In genomic region chr6:315921-316752, GRCh38 we compare ENCODE assay signal across 1 cellular context.
TF ChIP-seq lines count a peak whose summit lies in the region.

No MANE protein-coding gene starts in this region.

TF ChIP-seq in endothelial cell of umbilical vein, 7 proteins besides CTCF, POLR2A, EP300 and RAD21:
- TF ChIP-seq FOS (IDR thresholded peaks at IDR 0.05; ENCODE audit: borderline replicate concordance, insufficient read depth, low read length) (no peak), POLR2AphosphoS5 (IDR thresholded peaks at IDR 0.05; ENCODE audit: insufficient read depth, low read depth, low read length) (no peak), EZH2 (IDR thresholded peaks at IDR 0.05; ENCODE audit: borderline replicate concordance, low read depth, low read length, severe bottlenecking) (no peak), GATA2 (IDR thresholded peaks at IDR 0.05; ENCODE audit: insufficient read depth, insufficient read length, low read depth, low read length) (no peak), MYC (IDR thresholded peaks at IDR 0.05; ENCODE audit: low read depth, low read length) (no peak), JUN (IDR thresholded peaks at IDR 0.05; ENCODE audit: borderline replicate concordance, insufficient read depth, insufficient read length, low read depth) (no peak), MAX (IDR thresholded peaks at IDR 0.05; ENCODE audit: insufficient read depth, insufficient read length) (no peak)
